Comparison of ENCODE assay signal across 1 cellular context in the genomic region with DNA sequence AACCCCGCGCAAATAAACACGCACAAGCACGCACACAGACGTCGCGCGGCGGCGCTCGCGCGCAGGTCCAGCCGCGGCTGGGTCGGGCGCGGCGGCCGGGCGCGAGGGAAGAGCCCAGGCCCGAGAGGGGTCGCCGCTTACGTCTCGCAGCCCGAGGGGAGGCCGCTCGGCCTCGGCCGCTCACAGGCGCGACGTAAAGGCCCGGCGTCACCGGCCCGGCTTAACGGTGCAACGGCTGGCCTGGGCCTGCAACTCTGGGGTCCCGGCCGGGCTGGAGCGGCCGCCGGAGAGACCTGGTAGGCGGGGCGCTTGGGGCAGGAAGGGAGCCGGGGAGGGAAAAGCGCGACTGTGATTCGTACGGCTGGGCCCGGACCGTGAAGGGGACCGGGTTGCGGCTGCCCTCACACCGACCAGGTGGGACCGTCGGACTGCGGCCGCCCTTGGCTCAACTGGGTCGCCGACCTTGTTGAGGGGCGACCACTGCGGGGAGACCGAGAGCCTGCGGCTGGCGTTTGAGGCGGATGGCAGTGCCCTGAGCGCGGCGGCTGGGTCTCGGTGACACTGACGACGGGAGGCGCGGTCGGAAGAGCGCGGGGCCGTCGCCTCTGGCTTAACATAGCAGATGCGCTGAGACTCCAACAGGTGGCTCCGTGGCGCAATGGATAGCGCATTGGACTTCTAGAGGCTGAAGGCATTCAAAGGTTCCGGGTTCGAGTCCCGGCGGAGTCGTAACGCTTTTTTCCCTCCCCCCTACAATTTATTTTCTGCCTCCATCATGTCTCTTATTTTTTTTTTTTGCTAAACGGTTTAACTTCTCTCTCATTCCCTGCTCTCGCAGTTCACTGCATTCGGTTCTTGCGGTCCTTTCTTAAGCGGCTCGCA.
A peak's percentile ranks its signal among the peaks of the same experiment; 100 is the strongest.
TF ChIP-seq lines count a peak whose summit lies in the region.

No MANE protein-coding gene starts in this region.

TF ChIP-seq in HepG2, 621 proteins besides CTCF, POLR2A, EP300 and RAD21 (continued from another document and continues in another):
- TF ChIP-seq ONECUT2 (CRISPR knock-in tag; IDR thresholded peaks at IDR 0.05) (0 out of 2 replicates have a peak, but pooled peaks have one; percentile 19), RNF2 (conservative IDR thresholded peaks at IDR 0.05; ENCODE audit: low read depth) (peak; percentile 66), ISL2 (CRISPR knock-in tag; IDR thresholded peaks at IDR 0.05) (peak; percentile 59), SNRNP70 (IDR thresholded peaks at IDR 0.05; ENCODE audit: low read depth, low read length) (no peak), ZNF747 (CRISPR knock-in tag; IDR thresholded peaks at IDR 0.05; ENCODE audit: borderline replicate concordance) (no peak; the same call in 1 of the 2 replicates), ZMYM3 (CRISPR knock-in tag; IDR thresholded peaks at IDR 0.05) (peak; percentile 54; the same call in 1 of the 2 replicates), CEBPG (CRISPR knock-in tag; IDR thresholded peaks at IDR 0.05) (peak; percentile 82), ZSCAN9 (CRISPR knock-in tag; IDR thresholded peaks at IDR 0.05; ENCODE audit: borderline replicate concordance) (peak; percentile 33; the same call in 1 of the 2 replicates), SMAD9 (CRISPR knock-in tag; IDR thresholded peaks at IDR 0.05) (no peak), FOXK1 (CRISPR knock-in tag; IDR thresholded peaks at IDR 0.05; ENCODE audit: borderline replicate concordance, low read depth) (peak; percentile 48; the same call in 1 of the 2 replicates), CBX1 (IDR thresholded peaks at IDR 0.05; ENCODE audit: low read depth) (peak; percentile 69), HNRNPK (IDR thresholded peaks at IDR 0.05; ENCODE audit: low read depth, low read length, poor library complexity, severe bottlenecking) (peak; percentile 43), ZNF143 (CRISPR knock-in tag; IDR thresholded peaks at IDR 0.05) (peak; percentile 48; the same call in 1 of the 2 replicates), SIN3A (IDR thresholded peaks at IDR 0.05; ENCODE audit: borderline replicate concordance, low read depth, low read length) (peak; percentile 63; the same call in 1 of the 2 replicates), ZNF335 (CRISPR knock-in tag; IDR thresholded peaks at IDR 0.05) (0 out of 2 replicates have a peak, but pooled peaks have one; percentile 15), TAF1 (CRISPR knock-in tag; IDR thresholded peaks at IDR 0.05) (peak; percentile 63; the same call in 1 of the 2 replicates), CHD2 (IDR thresholded peaks at IDR 0.05; ENCODE audit: low read depth, low read length) (no peak), MEIS1 (CRISPR knock-in tag; IDR thresholded peaks at IDR 0.05; ENCODE audit: borderline replicate concordance) (no peak), MIER3 (CRISPR knock-in tag; IDR thresholded peaks at IDR 0.05; ENCODE audit: borderline replicate concordance) (no peak), CCAR2 (optimal IDR thresholded peaks at IDR 0.05; ENCODE audit: low read depth, low read length) (no peak), TEAD2 (CRISPR knock-in tag; IDR thresholded peaks at IDR 0.05) (no peak), ZNF350 (CRISPR knock-in tag; IDR thresholded peaks at IDR 0.05; ENCODE audit: borderline replicate concordance, low read depth) (peak; percentile 59), ZNF205 (CRISPR knock-in tag; IDR thresholded peaks at IDR 0.05) (peak; percentile 82; the same call in 1 of the 2 replicates), ZBTB7A (CRISPR knock-in tag; IDR thresholded peaks at IDR 0.05) (peak; percentile 78), KDM3A (CRISPR knock-in tag; IDR thresholded peaks at IDR 0.05; ENCODE audit: low read depth) (peak; percentile 62), SMAD1 (CRISPR knock-in tag; IDR thresholded peaks at IDR 0.05; ENCODE audit: borderline replicate concordance, low read depth) (0 out of 2 replicates have a peak, but pooled peaks have one; percentile 63), KLF16 (CRISPR knock-in tag; IDR thresholded peaks at IDR 0.05) (peak in 1 of 2 experiments; percentile 89; a peak in 2 of 4 replicates)
- TF ChIP-seq, protein P1, sequence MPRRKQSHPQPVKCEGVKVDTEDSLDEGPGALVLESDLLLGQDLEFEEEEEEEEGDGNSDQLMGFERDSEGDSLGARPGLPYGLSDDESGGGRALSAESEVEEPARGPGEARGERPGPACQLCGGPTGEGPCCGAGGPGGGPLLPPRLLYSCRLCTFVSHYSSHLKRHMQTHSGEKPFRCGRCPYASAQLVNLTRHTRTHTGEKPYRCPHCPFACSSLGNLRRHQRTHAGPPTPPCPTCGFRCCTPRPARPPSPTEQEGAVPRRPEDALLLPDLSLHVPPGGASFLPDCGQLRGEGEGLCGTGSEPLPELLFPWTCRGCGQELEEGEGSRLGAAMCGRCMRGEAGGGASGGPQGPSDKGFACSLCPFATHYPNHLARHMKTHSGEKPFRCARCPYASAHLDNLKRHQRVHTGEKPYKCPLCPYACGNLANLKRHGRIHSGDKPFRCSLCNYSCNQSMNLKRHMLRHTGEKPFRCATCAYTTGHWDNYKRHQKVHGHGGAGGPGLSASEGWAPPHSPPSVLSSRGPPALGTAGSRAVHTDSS (CRISPR knock-in tag; conservative IDR thresholded peaks at IDR 0.05): no peak
- TF ChIP-seq, protein P2, sequence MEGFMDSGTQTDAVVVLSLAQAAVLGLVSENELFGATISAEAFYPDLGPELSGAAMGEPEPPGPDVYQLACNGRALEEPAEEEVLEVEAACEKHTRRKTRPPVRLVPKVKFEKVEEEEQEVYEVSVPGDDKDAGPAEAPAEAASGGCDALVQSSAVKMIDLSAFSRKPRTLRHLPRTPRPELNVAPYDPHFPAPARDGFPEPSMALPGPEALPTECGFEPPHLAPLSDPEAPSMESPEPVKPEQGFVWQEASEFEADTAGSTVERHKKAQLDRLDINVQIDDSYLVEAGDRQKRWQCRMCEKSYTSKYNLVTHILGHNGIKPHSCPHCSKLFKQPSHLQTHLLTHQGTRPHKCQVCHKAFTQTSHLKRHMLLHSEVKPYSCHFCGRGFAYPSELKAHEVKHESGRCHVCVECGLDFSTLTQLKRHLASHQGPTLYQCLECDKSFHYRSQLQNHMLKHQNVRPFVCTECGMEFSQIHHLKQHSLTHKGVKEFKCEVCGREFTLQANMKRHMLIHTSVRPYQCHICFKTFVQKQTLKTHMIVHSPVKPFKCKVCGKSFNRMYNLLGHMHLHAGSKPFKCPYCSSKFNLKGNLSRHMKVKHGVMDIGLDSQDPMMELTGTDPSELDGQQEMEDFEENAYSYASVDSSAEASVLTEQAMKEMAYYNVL (CRISPR knock-in tag; IDR thresholded peaks at IDR 0.05; ENCODE audit: borderline replicate concordance): peak; percentile 67; the same call in 1 of the 2 replicates
- TF ChIP-seq, protein P3, sequence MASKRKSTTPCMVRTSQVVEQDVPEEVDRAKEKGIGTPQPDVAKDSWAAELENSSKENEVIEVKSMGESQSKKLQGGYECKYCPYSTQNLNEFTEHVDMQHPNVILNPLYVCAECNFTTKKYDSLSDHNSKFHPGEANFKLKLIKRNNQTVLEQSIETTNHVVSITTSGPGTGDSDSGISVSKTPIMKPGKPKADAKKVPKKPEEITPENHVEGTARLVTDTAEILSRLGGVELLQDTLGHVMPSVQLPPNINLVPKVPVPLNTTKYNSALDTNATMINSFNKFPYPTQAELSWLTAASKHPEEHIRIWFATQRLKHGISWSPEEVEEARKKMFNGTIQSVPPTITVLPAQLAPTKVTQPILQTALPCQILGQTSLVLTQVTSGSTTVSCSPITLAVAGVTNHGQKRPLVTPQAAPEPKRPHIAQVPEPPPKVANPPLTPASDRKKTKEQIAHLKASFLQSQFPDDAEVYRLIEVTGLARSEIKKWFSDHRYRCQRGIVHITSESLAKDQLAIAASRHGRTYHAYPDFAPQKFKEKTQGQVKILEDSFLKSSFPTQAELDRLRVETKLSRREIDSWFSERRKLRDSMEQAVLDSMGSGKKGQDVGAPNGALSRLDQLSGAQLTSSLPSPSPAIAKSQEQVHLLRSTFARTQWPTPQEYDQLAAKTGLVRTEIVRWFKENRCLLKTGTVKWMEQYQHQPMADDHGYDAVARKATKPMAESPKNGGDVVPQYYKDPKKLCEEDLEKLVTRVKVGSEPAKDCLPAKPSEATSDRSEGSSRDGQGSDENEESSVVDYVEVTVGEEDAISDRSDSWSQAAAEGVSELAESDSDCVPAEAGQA (IDR thresholded peaks at IDR 0.05; ENCODE audit: low read depth): no peak; the same call in none of the 2 replicates
- TF ChIP-seq, protein P3 (CRISPR knock-in tag; IDR thresholded peaks at IDR 0.05; ENCODE audit: borderline replicate concordance): no peak
- TF ChIP-seq, protein P4, sequence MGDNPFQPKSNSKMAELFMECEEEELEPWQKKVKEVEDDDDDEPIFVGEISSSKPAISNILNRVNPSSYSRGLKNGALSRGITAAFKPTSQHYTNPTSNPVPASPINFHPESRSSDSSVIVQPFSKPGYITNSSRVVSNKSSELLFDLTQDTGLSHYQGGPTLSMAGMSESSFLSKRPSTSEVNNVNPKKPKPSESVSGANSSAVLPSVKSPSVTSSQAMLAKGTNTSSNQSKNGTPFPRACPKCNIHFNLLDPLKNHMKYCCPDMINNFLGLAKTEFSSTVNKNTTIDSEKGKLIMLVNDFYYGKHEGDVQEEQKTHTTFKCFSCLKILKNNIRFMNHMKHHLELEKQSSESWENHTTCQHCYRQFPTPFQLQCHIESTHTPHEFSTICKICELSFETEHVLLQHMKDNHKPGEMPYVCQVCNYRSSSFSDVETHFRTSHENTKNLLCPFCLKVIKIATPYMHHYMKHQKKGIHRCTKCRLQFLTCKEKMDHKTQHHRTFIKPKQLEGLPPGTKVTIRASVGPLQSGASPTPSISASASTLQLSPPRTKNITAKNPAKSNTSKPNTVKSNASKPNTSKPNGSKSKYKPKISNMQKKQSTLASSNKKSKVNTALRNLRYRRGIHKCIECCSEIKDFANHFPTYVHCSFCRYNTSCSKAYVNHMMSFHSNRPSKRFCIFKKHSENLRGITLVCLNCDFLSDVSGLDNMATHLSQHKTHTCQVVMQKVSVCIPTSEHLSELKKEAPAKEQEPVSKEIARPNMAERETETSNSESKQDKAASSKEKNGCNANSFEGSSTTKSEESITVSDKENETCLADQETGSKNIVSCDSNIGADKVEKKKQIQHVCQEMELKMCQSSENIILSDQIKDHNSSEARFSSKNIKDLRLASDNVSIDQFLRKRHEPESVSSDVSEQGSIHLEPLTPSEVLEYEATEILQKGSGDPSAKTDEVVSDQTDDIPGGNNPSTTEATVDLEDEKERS (CRISPR knock-in tag; IDR thresholded peaks at IDR 0.05): peak; percentile 81; the same call in 1 of the 2 replicates
- TF ChIP-seq, protein P5, sequence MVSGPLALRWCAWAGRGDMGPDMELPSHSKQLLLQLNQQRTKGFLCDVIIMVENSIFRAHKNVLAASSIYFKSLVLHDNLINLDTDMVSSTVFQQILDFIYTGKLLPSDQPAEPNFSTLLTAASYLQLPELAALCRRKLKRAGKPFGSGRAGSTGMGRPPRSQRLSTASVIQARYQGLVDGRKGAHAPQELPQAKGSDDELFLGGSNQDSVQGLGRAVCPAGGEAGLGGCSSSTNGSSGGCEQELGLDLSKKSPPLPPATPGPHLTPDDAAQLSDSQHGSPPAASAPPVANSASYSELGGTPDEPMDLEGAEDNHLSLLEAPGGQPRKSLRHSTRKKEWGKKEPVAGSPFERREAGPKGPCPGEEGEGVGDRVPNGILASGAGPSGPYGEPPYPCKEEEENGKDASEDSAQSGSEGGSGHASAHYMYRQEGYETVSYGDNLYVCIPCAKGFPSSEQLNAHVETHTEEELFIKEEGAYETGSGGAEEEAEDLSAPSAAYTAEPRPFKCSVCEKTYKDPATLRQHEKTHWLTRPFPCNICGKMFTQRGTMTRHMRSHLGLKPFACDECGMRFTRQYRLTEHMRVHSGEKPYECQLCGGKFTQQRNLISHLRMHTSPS (CRISPR knock-in tag; IDR thresholded peaks at IDR 0.05; ENCODE audit: low read depth): 0 out of 2 replicates have a peak, but pooled peaks have one; percentile 39
- TF ChIP-seq, protein P6, sequence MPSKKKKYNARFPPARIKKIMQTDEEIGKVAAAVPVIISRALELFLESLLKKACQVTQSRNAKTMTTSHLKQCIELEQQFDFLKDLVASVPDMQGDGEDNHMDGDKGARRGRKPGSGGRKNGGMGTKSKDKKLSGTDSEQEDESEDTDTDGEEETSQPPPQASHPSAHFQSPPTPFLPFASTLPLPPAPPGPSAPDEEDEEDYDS (CRISPR knock-in tag; IDR thresholded peaks at IDR 0.05): peak; percentile 51; the same call in 1 of the 2 replicates
- TF ChIP-seq, protein P7, sequence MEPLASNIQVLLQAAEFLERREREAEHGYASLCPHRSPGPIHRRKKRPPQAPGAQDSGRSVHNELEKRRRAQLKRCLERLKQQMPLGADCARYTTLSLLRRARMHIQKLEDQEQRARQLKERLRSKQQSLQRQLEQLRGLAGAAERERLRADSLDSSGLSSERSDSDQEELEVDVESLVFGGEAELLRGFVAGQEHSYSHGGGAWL (CRISPR knock-in tag; IDR thresholded peaks at IDR 0.05): peak; percentile 82; the same call in 1 of the 2 replicates
- TF ChIP-seq, protein P8, sequence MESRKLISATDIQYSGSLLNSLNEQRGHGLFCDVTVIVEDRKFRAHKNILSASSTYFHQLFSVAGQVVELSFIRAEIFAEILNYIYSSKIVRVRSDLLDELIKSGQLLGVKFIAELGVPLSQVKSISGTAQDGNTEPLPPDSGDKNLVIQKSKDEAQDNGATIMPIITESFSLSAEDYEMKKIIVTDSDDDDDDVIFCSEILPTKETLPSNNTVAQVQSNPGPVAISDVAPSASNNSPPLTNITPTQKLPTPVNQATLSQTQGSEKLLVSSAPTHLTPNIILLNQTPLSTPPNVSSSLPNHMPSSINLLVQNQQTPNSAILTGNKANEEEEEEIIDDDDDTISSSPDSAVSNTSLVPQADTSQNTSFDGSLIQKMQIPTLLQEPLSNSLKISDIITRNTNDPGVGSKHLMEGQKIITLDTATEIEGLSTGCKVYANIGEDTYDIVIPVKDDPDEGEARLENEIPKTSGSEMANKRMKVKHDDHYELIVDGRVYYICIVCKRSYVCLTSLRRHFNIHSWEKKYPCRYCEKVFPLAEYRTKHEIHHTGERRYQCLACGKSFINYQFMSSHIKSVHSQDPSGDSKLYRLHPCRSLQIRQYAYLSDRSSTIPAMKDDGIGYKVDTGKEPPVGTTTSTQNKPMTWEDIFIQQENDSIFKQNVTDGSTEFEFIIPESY (CRISPR knock-in tag; IDR thresholded peaks at IDR 0.05): peak; percentile 27; the same call in 1 of the 2 replicates
